ENCODE assay signal across 1 cellular context in genomic region chr2:32166115-32166549, GRCh38.
A peak's percentile ranks its signal among the peaks of the same experiment; 100 is the strongest.
TF ChIP-seq lines count a peak whose summit lies in the region.

No MANE protein-coding gene starts in this region.

TF ChIP-seq in K562, 482 proteins besides CTCF, POLR2A, EP300 and RAD21 (continued from another document):
- no peak for TF ChIP-seq SRF (CRISPR knock-in tag; IDR thresholded peaks at IDR 0.05)
- TF ChIP-seq THRAP3 (IDR thresholded peaks at IDR 0.05; ENCODE audit: borderline replicate concordance): peak; percentile 80; the same call in 1 of the 2 replicates
- TF ChIP-seq MAFF (IDR thresholded peaks at IDR 0.05; ENCODE audit: low read length): no peak
- TF ChIP-seq SETDB1 (IDR thresholded peaks at IDR 0.05; ENCODE audit: low read length): no peak
- peak; percentile 46; the same call in 1 of the 2 replicates for TF ChIP-seq THRA (IDR thresholded peaks at IDR 0.05)
- TF ChIP-seq ZNF717 (CRISPR knock-in tag; IDR thresholded peaks at IDR 0.05): no peak
- no peak for TF ChIP-seq SIX5 (IDR thresholded peaks at IDR 0.05; ENCODE audit: borderline replicate concordance in 1 of 2, insufficient read depth in 1 of 2, low read depth in 1 of 2, low read length in 2 of 2)
- TF ChIP-seq BACH1 (tag; IDR thresholded peaks at IDR 0.05): 0 out of 2 replicates have a peak, but pooled peaks have one; percentile 6
- peak; percentile 63 for TF ChIP-seq CHD1 (IDR thresholded peaks at IDR 0.05; ENCODE audit: low read length)
- peak; percentile 74; the same call in 1 of the 2 replicates for TF ChIP-seq CREB3L1 (IDR thresholded peaks at IDR 0.05; ENCODE audit: borderline replicate concordance, low read depth)
- peak; percentile 31; the same call in 1 of the 2 replicates for TF ChIP-seq GTF2E2 (tag; IDR thresholded peaks at IDR 0.05)
- no peak for TF ChIP-seq ZNF274 (IDR thresholded peaks at IDR 0.05; ENCODE audit: borderline replicate concordance, low read depth, low read length)
- 0 out of 2 replicates have a peak, but pooled peaks have one; percentile 25 for TF ChIP-seq CREB3 (tag; conservative IDR thresholded peaks at IDR 0.05; ENCODE audit: low read depth)
- peak; percentile 9; the same call in 1 of the 2 replicates for TF ChIP-seq ZSCAN29 (IDR thresholded peaks at IDR 0.05)
- TF ChIP-seq SMARCA4 (IDR thresholded peaks at IDR 0.05): peak; percentile 6
- TF ChIP-seq JUND (IDR thresholded peaks at IDR 0.05; ENCODE audit: borderline replicate concordance, low read depth, low read length): no peak
- TF ChIP-seq JUND (tag; IDR thresholded peaks at IDR 0.05; ENCODE audit: borderline replicate concordance, low read depth, low read length): 0 out of 3 replicates have a peak, but pooled peaks have one; percentile 16
- TF ChIP-seq ZNF324 (CRISPR knock-in tag; IDR thresholded peaks at IDR 0.05): 0 out of 2 replicates have a peak, but pooled peaks have one; percentile 11
- no peak for TF ChIP-seq CHD7 (IDR thresholded peaks at IDR 0.05; ENCODE audit: low read depth, low read length)
- peak; percentile 74 to 83; a peak in 2 of 4 replicates for TF ChIP-seq MLLT1 (IDR thresholded peaks at IDR 0.05)
- TF ChIP-seq DACH1 (IDR thresholded peaks at IDR 0.05; ENCODE audit: partially characterized antibody): peak; percentile 14
- TF ChIP-seq DEAF1 (CRISPR knock-in tag; IDR thresholded peaks at IDR 0.05): 0 out of 2 replicates have a peak, but pooled peaks have one; percentile 3
